8 cellular contexts compared by ENCODE assay signal in genomic region chr15:55289573-55290360, GRCh38. TPM values are rescaled to one million over a fixed set of nuclear protein-coding genes. Genes with fewer than 3 reads are reported as not detected.
DNase-seq lines count a peak whose midpoint lies in the region; ATAC-seq, FAIRE-seq and TF ChIP-seq lines count a peak whose summit lies in the region.

Gene RAB27A (minus strand): TSS chr15:55289813. CDS start chr15:55234934, 54,879 bp downstream.

- peak within 1 kb of the TSS; percentile 95 for H3K27ac ChIP-seq in CD4-positive, CD25-positive, alpha-beta regulatory T cell (ENCODE audit: insufficient read depth, low read length, poor library complexity, severe bottlenecking)
- H3K27ac ChIP-seq in SJSA1 (peak within 1 kb of the TSS; percentile 75), osteoblast (ENCODE audit: low read depth, low read length) (peak within 1 kb of the TSS; percentile 83), tibial nerve (peak within 1 kb of the TSS; percentile 57 to 89 (median 85))

- FAIRE-seq in frontal cortex (lab: Jason Lieb, UNC), result no peak

- TF ChIP-seq CTCF in osteoblast (IDR thresholded peaks at IDR 0.05; ENCODE audit: extremely low read depth, low read depth, low read length), result no peak
- TF ChIP-seq CTCF in tibial nerve (IDR thresholded peaks at IDR 0.05), result no peak

- H4K20me1 ChIP-seq in osteoblast (ENCODE audit: insufficient read depth, low read length), result no peaks in the 10 kb centered on the region

- no peak for TF ChIP-seq EP300 in tibial nerve (IDR thresholded peaks at IDR 0.05)

- no peaks in the 10 kb centered on the region for H3K9me3 ChIP-seq in CD4-positive, CD25-positive, alpha-beta regulatory T cell (ENCODE audit: control insufficient read depth in 2 of 2, low read length in 2 of 2)
- no peaks in the 10 kb centered on the region for H3K9me3 ChIP-seq in SJSA1 (replicated peaks)
- H3K9me3 ChIP-seq in osteoblast (ENCODE audit: low read depth, low read length), result no peaks in the 10 kb centered on the region
- H3K9me3 ChIP-seq in tibial nerve, result no peaks in the 10 kb centered on the region

- no peaks in the 10 kb centered on the region for H3K27me3 ChIP-seq in CD4-positive, CD25-positive, alpha-beta regulatory T cell (ENCODE audit: control insufficient read depth, insufficient read depth, low read length)
- H3K27me3 ChIP-seq in SJSA1 (replicated peaks) (no peaks in the 10 kb centered on the region), osteoblast (ENCODE audit: insufficient read depth, low read length) (no peaks in the 10 kb centered on the region), tibial nerve (no peaks in the 10 kb centered on the region)

- peaks cover 4% of the 10 kb centered on the region for H3K36me3 ChIP-seq in CD4-positive, CD25-positive, alpha-beta regulatory T cell (ENCODE audit: control insufficient read depth, insufficient read depth, low read length)
- H3K36me3 ChIP-seq in SJSA1 (peaks cover 15% of the 10 kb centered on the region), osteoblast (ENCODE audit: insufficient read depth, low read length) (no peaks in the 10 kb centered on the region), tibial nerve (no peaks in the 10 kb centered on the region)

- peak within 1 kb of the TSS; percentile 98 for H2AFZ ChIP-seq in osteoblast (ENCODE audit: low read length)

- TF ChIP-seq POLR2A in tibial nerve (IDR thresholded peaks at IDR 0.05), result peak in 1 of 2 donors; percentile 21

- peak within 1 kb of the TSS; percentile 93 for H3K4me2 ChIP-seq in osteoblast (ENCODE audit: insufficient read depth, low read length)

- peaks cover 24% of the 10 kb centered on the region for H3K4me1 ChIP-seq in CD4-positive, CD25-positive, alpha-beta regulatory T cell (ENCODE audit: control insufficient read depth, insufficient read depth, low read length, poor library complexity, severe bottlenecking)
- H3K4me1 ChIP-seq in SJSA1 (replicated peaks) (peaks cover 7% of the 10 kb centered on the region), osteoblast (ENCODE audit: insufficient read depth, low read length) (peaks cover 4% of the 10 kb centered on the region), tibial nerve (peaks cover 0 to 11% (median 2%) of the 10 kb centered on the region in 4 donors)

- DNase-seq in CD4-positive, CD25-positive, alpha-beta regulatory T cell, result peak; percentile 65 to 74 (median 72)
- DNase-seq in SJSA1 (ENCODE audit: low read depth in 1 of 2, low spot score in 2 of 2) (peak; percentile 72 to 80), activated gamma-delta T cell (lab: John Stamatoyannopoulos, UW) (peak; percentile 68), frontal cortex (ENCODE audit: low spot score in 2 of 2) (peak; percentile 64 to 72), osteoblast (ENCODE audit: insufficient read length, low spot score, missing footprints) (peak; percentile 95), tibial nerve (ENCODE audit: low spot score in 2 of 2) (peak; percentile 31)

- 0% methylated on average over 64 to 71 of the region's 85 CpGs for WGBS in tibial nerve, 2 donors

- no peaks in the 10 kb centered on the region for H3K9me3 Mint-ChIP-seq in CD4-positive, CD25-positive, alpha-beta regulatory T cell

- H3K27me3 Mint-ChIP-seq in CD4-positive, CD25-positive, alpha-beta regulatory T cell, result no peaks in the 10 kb centered on the region

- peaks cover 6% of the 10 kb centered on the region for H3K36me3 Mint-ChIP-seq in CD4-positive, CD25-positive, alpha-beta regulatory T cell

- peaks cover 10% of the 10 kb centered on the region for H3K79me2 ChIP-seq in osteoblast (ENCODE audit: insufficient read depth, low read length)

- peak within 1 kb of the TSS; percentile 92 for H3K4me3 ChIP-seq in CD4-positive, CD25-positive, alpha-beta regulatory T cell (ENCODE audit: low read depth, low read length)
- H3K4me3 ChIP-seq in SJSA1 (peak within 1 kb of the TSS; percentile 88), osteoblast (ENCODE audit: insufficient read depth, low read length) (peak within 1 kb of the TSS; percentile 95), tibial nerve (peak within 1 kb of the TSS; percentile 56 to 96 (median 88))

- peak; percentile 54 to 56 for ATAC-seq in CD4-positive, CD25-positive, alpha-beta regulatory T cell (ENCODE audit: low read depth in 2 of 2)
- ATAC-seq in GM19328 (IDR thresholded peaks at IDR 0.05; ENCODE audit: unreplicated experiment), result peak; percentile 75
- ATAC-seq in HG03469 (IDR thresholded peaks at IDR 0.05; ENCODE audit: unreplicated experiment), result peak; percentile 40

- peak within 1 kb of the TSS; percentile 90 to 98 (median 94) for H3K4me3 Mint-ChIP-seq in CD4-positive, CD25-positive, alpha-beta regulatory T cell

- H3K4me1 Mint-ChIP-seq in CD4-positive, CD25-positive, alpha-beta regulatory T cell, result peaks cover 5 to 44% (median 37%) of the 10 kb centered on the region in 4 donors

- H3K27ac Mint-ChIP-seq in CD4-positive, CD25-positive, alpha-beta regulatory T cell, result peak within 1 kb of the TSS; percentile 93 to 97 (median 97)

RNA-seq across cellular contexts. Expression of gene RAB27A, which starts in this region (rescaled TPM):
- 34.0 TPM for total RNA-seq in CD4-positive, CD25-positive, alpha-beta regulatory T cell
- 10 to 100 TPM; 39.1 to 69.2 (median 46.1) TPM for polyA plus RNA-seq in CD4-positive, CD25-positive, alpha-beta regulatory T cell
- 13.0 and 20.3 TPM in 2 replicates for total RNA-seq in SJSA1 (2014; rRNA removed; shearing (Covaris generic))
- total RNA-seq in frontal cortex, result 8.2 TPM
- total RNA-seq in osteoblast, result 7.2 and 11.8 TPM in 2 replicates
- total RNA-seq in tibial nerve, result 10 to 100 TPM in 1 of 4 donors, 1 to 10 TPM in 3; 6.5 to 14.9 (median 8.3) TPM

Comparison
In these comparisons a context has a peak if more than half of its experiments do, and no peak if none do; other contexts are left out.
1. Peak in every context shown above with its lines: DNase-seq, ATAC-seq, H3K4me3 ChIP-seq and H3K27ac ChIP-seq.
2. DNase-seq: peak in every context shown above with its lines; median percentile 95 in osteoblast; 76 in SJSA1; 72 in CD4-positive, CD25-positive, alpha-beta regulatory T cell; 68 in activated gamma-delta T cell; 68 in frontal cortex; 31 in tibial nerve.